28 cellular contexts compared by ENCODE assay signal in genomic region chr6:77397561-77397960, GRCh38.
"Had no signal": no experiment of that assay in that cellular context is flagged by ENCODE, and none has a peak within 500 bp of the region (broad histone marks: within the 10 kb centered on the region; RNA-seq: fewer than 3 reads in every experiment).

No MANE protein-coding gene starts in this region.

- H3K27ac Mint-ChIP-seq: activated CD4-positive, alpha-beta memory T cell treated with anti-CD3 and anti-CD28 coated beads, Interleukin-2, amount 10 ng/mL, durations not matched to agents 7 days and 5 days; activated naive CD4-positive, alpha-beta T cell treated with anti-CD3 and anti-CD28 coated beads, Interleukin-2, amount 10 ng/mL, durations not matched to agents 7 days and 5 days; activated naive CD8-positive, alpha-beta T cell treated with anti-CD3 and anti-CD28 coated beads for 36 hours; activated T-cell treated with anti-CD3 and anti-CD28 coated beads, Interleukin-2, amount 50 U/mL, for 72 hours; activated T-helper 2 cell treated with anti-CD3 and anti-CD28 coated beads, Interferon-gamma antibody, Interleukin-2, Interleukin-4, amounts not matched to agents 10 μg/mL and 5 μg/mL and 100 μg/mL, durations not matched to agents 14 hours and 24 hours and 36 hours; T-helper 17 cell had no signal

- DNase-seq: activated CD4-positive, alpha-beta memory T cell treated with anti-CD3 and anti-CD28 coated beads, Interleukin-2, amount 10 ng/mL, durations not matched to agents 7 days and 5 days; activated CD4-positive, alpha-beta T cell treated with anti-CD3 and anti-CD28 coated beads, Interleukin-2, amount 50 U/mL, for 1 hour; activated CD4-positive, CD25-positive, alpha-beta regulatory T cell; activated CD8-positive, alpha-beta memory T cell treated with anti-CD3 and anti-CD28 coated beads, Interleukin-2, amount 50 U/mL, for 4 hours; activated gamma-delta T cell treated with Interleukin-2 at 50 U/mL for 16 hours; activated naive CD4-positive, alpha-beta T cell treated with anti-CD3 and anti-CD28 coated beads, Interleukin-2, amount 10 ng/mL, durations not matched to agents 7 days and 5 days; activated naive CD8-positive, alpha-beta T cell treated with anti-CD3 and anti-CD28 coated beads for 36 hours; activated T-cell treated with anti-CD3 and anti-CD28 coated beads, Interleukin-2, amount 50 U/mL, for 72 hours; brain microvascular endothelial cell; MG63; MV-4-11; NCI-H1092 treated with DMSO at 0.1 percent for 48 hours; NCI-H1417 treated with DMSO at 0.1 percent for 48 hours; NCI-H1694; NCI-H2029; NCI-H2107; NCI-H510A treated with DMSO at 0.1 percent for 48 hours; NCI-H69; NK-92 treated with Interleukin-12 subunit alpha and Interleukin-12 subunit beta, amount 100 ng/mL, for 24 hours; Peyer's patch; Right ventricle myocardium superior; T-helper 17 cell; T-helper 9 cell had no signal

- H3K4me2 ChIP-seq: KMS-11 had no signal

- H3K4me1 Mint-ChIP-seq: activated CD4-positive, alpha-beta memory T cell treated with anti-CD3 and anti-CD28 coated beads, Interleukin-2, amount 10 ng/mL, durations not matched to agents 7 days and 5 days; activated naive CD4-positive, alpha-beta T cell treated with anti-CD3 and anti-CD28 coated beads, Interleukin-2, amount 10 ng/mL, durations not matched to agents 7 days and 5 days; activated naive CD8-positive, alpha-beta T cell treated with anti-CD3 and anti-CD28 coated beads for 36 hours; T-helper 17 cell had no signal

- H3K27me3 ChIP-seq: brain microvascular endothelial cell, MG63, Peyer's patch, SJSA1 had no signal

- H3K4me1 ChIP-seq: Peyer's patch, SJSA1 had no signal

- H3K27me3 Mint-ChIP-seq: activated CD4-positive, alpha-beta memory T cell treated with anti-CD3 and anti-CD28 coated beads, Interleukin-2, amount 10 ng/mL, durations not matched to agents 7 days and 5 days; activated naive CD4-positive, alpha-beta T cell treated with anti-CD3 and anti-CD28 coated beads, Interleukin-2, amount 10 ng/mL, durations not matched to agents 7 days and 5 days; activated naive CD8-positive, alpha-beta T cell treated with anti-CD3 and anti-CD28 coated beads for 36 hours; T-helper 17 cell had no signal

- H3K4me3 ChIP-seq: MG63, Peyer's patch, SJSA1 had no signal

- H3K27ac ChIP-seq: brain microvascular endothelial cell, KMS-11, Peyer's patch, RWPE1, SJSA1, VCaP had no signal

- H3K9me3 ChIP-seq: MG63, Peyer's patch, SJSA1 had no signal

- H3K9ac ChIP-seq: KMS-11 had no signal

- H3K36me3 Mint-ChIP-seq: activated naive CD4-positive, alpha-beta T cell treated with anti-CD3 and anti-CD28 coated beads, Interleukin-2, amount 10 ng/mL, durations not matched to agents 7 days and 5 days; activated naive CD8-positive, alpha-beta T cell treated with anti-CD3 and anti-CD28 coated beads for 36 hours had no signal

- H3K36me3 ChIP-seq: brain microvascular endothelial cell, MG63, Peyer's patch, SJSA1 had no signal

- ATAC-seq: activated T-cell treated with anti-CD3 and anti-CD28 coated beads, Interleukin-2, amount 50 U/mL, for 72 hours; T-helper 17 cell had no signal

- H3K4me3 Mint-ChIP-seq: activated CD4-positive, alpha-beta memory T cell treated with anti-CD3 and anti-CD28 coated beads, Interleukin-2, amount 10 ng/mL, durations not matched to agents 7 days and 5 days; activated naive CD4-positive, alpha-beta T cell treated with anti-CD3 and anti-CD28 coated beads, Interleukin-2, amount 10 ng/mL, durations not matched to agents 7 days and 5 days; activated naive CD8-positive, alpha-beta T cell treated with anti-CD3 and anti-CD28 coated beads for 36 hours; activated T-cell treated with anti-CD3 and anti-CD28 coated beads, Interleukin-2, amount 50 U/mL, for 72 hours; T-helper 17 cell had no signal
